Comparison of ENCODE assay signal across 8 cellular contexts in the genomic region with DNA sequence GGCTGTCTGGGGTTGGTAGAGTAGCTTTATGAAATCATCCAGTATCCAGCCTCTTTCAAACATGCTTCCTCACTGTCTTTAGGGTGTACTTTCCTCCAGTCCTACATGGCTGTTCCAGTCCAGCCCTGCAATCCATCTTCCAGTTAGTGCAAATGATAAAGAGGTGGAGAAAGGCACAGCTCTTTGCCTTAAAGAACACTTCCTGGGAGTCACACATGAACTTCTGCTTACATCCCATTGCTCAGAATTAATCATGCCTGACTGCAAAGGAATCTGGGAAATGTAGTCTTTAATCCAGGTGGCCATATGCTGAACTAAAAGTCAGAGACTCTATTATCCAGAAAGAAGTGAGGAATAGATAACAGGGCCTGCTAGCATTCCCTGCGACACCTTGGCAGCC.
A peak's percentile ranks its signal among the peaks of the same experiment; 100 is the strongest.
DNase-seq lines count a peak whose midpoint lies in the region; ATAC-seq and TF ChIP-seq lines count a peak whose summit lies in the region.

No MANE protein-coding gene starts in this region.

- H3K4me3 ChIP-seq in right atrium auricular region (no peak overlapping the region), neuronal stem cell (ENCODE audit: low read length in 2 of 2) (no peak overlapping the region)

- DNase-seq in Right ventricle myocardium inferior (ENCODE audit: missing footprints) (no peak), right atrium auricular region (ENCODE audit: low spot score) (no peak), NCI-H69 (lab: John Stamatoyannopoulos, UW) (peak; percentile 78), neuronal stem cell (ENCODE audit: low spot score) (no peak)
- no peak for DNase-seq in activated naive CD4-positive, alpha-beta T cell treated with anti-CD3 and anti-CD28 coated beads, Interleukin-2, amount 10 ng/mL, durations not matched to agents 7 days and 5 days

- H3K27ac Mint-ChIP-seq in dendritic cell treated with granulocyte-macrophage colony-stimulating factor and Interleukin-4, amounts not matched to agents 40 ng/mL and 50 ng/mL, for 4 days = peak overlapping the region; percentile 76
- no peak overlapping the region for H3K27ac Mint-ChIP-seq in activated naive CD4-positive, alpha-beta T cell treated with anti-CD3 and anti-CD28 coated beads, Interleukin-2, amount 10 ng/mL, durations not matched to agents 7 days and 5 days

- CTCF ChIA-PET in activated naive CD4-positive, alpha-beta T cell treated with anti-CD3 and anti-CD28 coated beads, Interleukin-2, amount 10 ng/mL, durations not matched to agents 7 days and 5 days (lab: Charles Lee) = no interaction called here

- H2AK5ac ChIP-seq in neuronal stem cell (ENCODE audit: low read depth, low read length) = no peak overlapping the region

- H2BK120ac ChIP-seq in neuronal stem cell (ENCODE audit: low read depth, low read length) = no peak overlapping the region

- peak; percentile 69 for ATAC-seq in Right ventricle myocardium inferior
- no peak for ATAC-seq in GM18873 (IDR thresholded peaks at IDR 0.05; ENCODE audit: low FRiP score, unreplicated experiment)
- no peak for ATAC-seq in HG03045 (IDR thresholded peaks at IDR 0.05; ENCODE audit: unreplicated experiment)

- no peaks in the 10 kb centered on the region for H3K9me3 ChIP-seq in right atrium auricular region
- H3K9me3 ChIP-seq in neuronal stem cell (replicated peaks in 1 of 2; ENCODE audit: control insufficient read depth in 2 of 2, insufficient read depth in 1 of 2, low read depth in 1 of 2, low read length in 2 of 2) = no peaks in the 10 kb centered on the region

- no peak overlapping the region for H4K91ac ChIP-seq in neuronal stem cell (ENCODE audit: low read depth, low read length, poor library complexity)

- no peaks in the 10 kb centered on the region for H3K36me3 ChIP-seq in right atrium auricular region
- no peaks in the 10 kb centered on the region for H3K36me3 ChIP-seq in neuronal stem cell (replicated peaks in 1 of 2; ENCODE audit: control insufficient read depth in 2 of 2, insufficient read depth in 2 of 2, low read length in 2 of 2)

- no peak overlapping the region for H3K27ac ChIP-seq in right atrium auricular region
- H3K27ac ChIP-seq in neuronal stem cell (replicated peaks; ENCODE audit: low read length) = no peak overlapping the region

- intact Hi-C loops in Right ventricle myocardium inferior (cut with DNase I) = no loop called here
- intact Hi-C loops in dendritic cell treated with granulocyte-macrophage colony-stimulating factor and Interleukin-4, amounts not matched to agents 40 ng/mL and 50 ng/mL, for 4 days (cut with micrococcal nuclease) = no loop called here

- H3K27me3 Mint-ChIP-seq in dendritic cell treated with granulocyte-macrophage colony-stimulating factor and Interleukin-4, amounts not matched to agents 40 ng/mL and 50 ng/mL, for 4 days = peaks cover 6% of the 10 kb centered on the region
- H3K27me3 Mint-ChIP-seq in activated naive CD4-positive, alpha-beta T cell treated with anti-CD3 and anti-CD28 coated beads, Interleukin-2, amount 10 ng/mL, durations not matched to agents 7 days and 5 days = peaks cover 30% of the 10 kb centered on the region

- TF ChIP-seq CTCF in right atrium auricular region (IDR thresholded peaks at IDR 0.05) = no peak

- no peak overlapping the region for H2BK15ac ChIP-seq in neuronal stem cell (ENCODE audit: low read length)

- no peak overlapping the region for H3K4ac ChIP-seq in neuronal stem cell (ENCODE audit: low read length)

- no peaks in the 10 kb centered on the region for H3K4me1 ChIP-seq in right atrium auricular region
- H3K4me1 ChIP-seq in neuronal stem cell (ENCODE audit: control insufficient read depth in 2 of 2, insufficient read depth in 1 of 2, low read depth in 1 of 2, low read length in 2 of 2) = peaks cover 20 to 22% of the 10 kb centered on the region in 2 donors

- no peak overlapping the region for H3K18ac ChIP-seq in neuronal stem cell (ENCODE audit: low read length)

- no CpG with 5 or more reads among the region's 1 CpG for WGBS in neuronal stem cell (ENCODE audit: extremely low coverage in 2 of 2, insufficient read length in 2 of 2, insufficient replicate concordance in 1 of 2), 2 donors

- no peak overlapping the region for H2BK12ac ChIP-seq in neuronal stem cell (ENCODE audit: low read length)

- H3K27me3 ChIP-seq in right atrium auricular region (no peaks in the 10 kb centered on the region), neuronal stem cell (ENCODE audit: control insufficient read depth in 3 of 3, insufficient read depth in 3 of 3, low read depth in 1 of 3, low read length in 3 of 3) (peaks cover 0 to 7% (median 0%) of the 10 kb centered on the region in 3 experiments)

- peaks cover 17% of the 10 kb centered on the region for H3K4me1 Mint-ChIP-seq in dendritic cell treated with granulocyte-macrophage colony-stimulating factor and Interleukin-4, amounts not matched to agents 40 ng/mL and 50 ng/mL, for 4 days (ENCODE audit: low read depth)
- H3K4me1 Mint-ChIP-seq in activated naive CD4-positive, alpha-beta T cell treated with anti-CD3 and anti-CD28 coated beads, Interleukin-2, amount 10 ng/mL, durations not matched to agents 7 days and 5 days = no peaks in the 10 kb centered on the region

- H2AFZ ChIP-seq in neuronal stem cell (ENCODE audit: low read length) = peak overlapping the region; percentile 78

- H3K9ac ChIP-seq in neuronal stem cell (ENCODE audit: low read depth, low read length, poor library complexity) = no peak overlapping the region

- no peaks in the 10 kb centered on the region for H3K79me1 ChIP-seq in neuronal stem cell (ENCODE audit: low read depth, low read length)

- H3K23ac ChIP-seq in neuronal stem cell (ENCODE audit: low read depth, low read length, poor library complexity) = no peak overlapping the region

- no peak overlapping the region for H2BK5ac ChIP-seq in neuronal stem cell (ENCODE audit: low read length)

- no peak overlapping the region for H3K14ac ChIP-seq in neuronal stem cell (ENCODE audit: low read length)

- H3K36me3 Mint-ChIP-seq in dendritic cell treated with granulocyte-macrophage colony-stimulating factor and Interleukin-4, amounts not matched to agents 40 ng/mL and 50 ng/mL, for 4 days (ENCODE audit: low read depth) = no peaks in the 10 kb centered on the region
- H3K36me3 Mint-ChIP-seq in activated naive CD4-positive, alpha-beta T cell treated with anti-CD3 and anti-CD28 coated beads, Interleukin-2, amount 10 ng/mL, durations not matched to agents 7 days and 5 days = no peaks in the 10 kb centered on the region

- H4K8ac ChIP-seq in neuronal stem cell (ENCODE audit: low read depth, low read length) = no peak overlapping the region

- H3K4me2 ChIP-seq in neuronal stem cell (ENCODE audit: insufficient read depth, low read length, poor library complexity, severe bottlenecking) = no peak overlapping the region

- H3K9me3 Mint-ChIP-seq in dendritic cell treated with granulocyte-macrophage colony-stimulating factor and Interleukin-4, amounts not matched to agents 40 ng/mL and 50 ng/mL, for 4 days = no peaks in the 10 kb centered on the region
- no peaks in the 10 kb centered on the region for H3K9me3 Mint-ChIP-seq in activated naive CD4-positive, alpha-beta T cell treated with anti-CD3 and anti-CD28 coated beads, Interleukin-2, amount 10 ng/mL, durations not matched to agents 7 days and 5 days

- no peak overlapping the region for H3K4me3 Mint-ChIP-seq in dendritic cell treated with granulocyte-macrophage colony-stimulating factor and Interleukin-4, amounts not matched to agents 40 ng/mL and 50 ng/mL, for 4 days
- no peak overlapping the region for H3K4me3 Mint-ChIP-seq in activated naive CD4-positive, alpha-beta T cell treated with anti-CD3 and anti-CD28 coated beads, Interleukin-2, amount 10 ng/mL, durations not matched to agents 7 days and 5 days
